In the genomic region with DNA sequence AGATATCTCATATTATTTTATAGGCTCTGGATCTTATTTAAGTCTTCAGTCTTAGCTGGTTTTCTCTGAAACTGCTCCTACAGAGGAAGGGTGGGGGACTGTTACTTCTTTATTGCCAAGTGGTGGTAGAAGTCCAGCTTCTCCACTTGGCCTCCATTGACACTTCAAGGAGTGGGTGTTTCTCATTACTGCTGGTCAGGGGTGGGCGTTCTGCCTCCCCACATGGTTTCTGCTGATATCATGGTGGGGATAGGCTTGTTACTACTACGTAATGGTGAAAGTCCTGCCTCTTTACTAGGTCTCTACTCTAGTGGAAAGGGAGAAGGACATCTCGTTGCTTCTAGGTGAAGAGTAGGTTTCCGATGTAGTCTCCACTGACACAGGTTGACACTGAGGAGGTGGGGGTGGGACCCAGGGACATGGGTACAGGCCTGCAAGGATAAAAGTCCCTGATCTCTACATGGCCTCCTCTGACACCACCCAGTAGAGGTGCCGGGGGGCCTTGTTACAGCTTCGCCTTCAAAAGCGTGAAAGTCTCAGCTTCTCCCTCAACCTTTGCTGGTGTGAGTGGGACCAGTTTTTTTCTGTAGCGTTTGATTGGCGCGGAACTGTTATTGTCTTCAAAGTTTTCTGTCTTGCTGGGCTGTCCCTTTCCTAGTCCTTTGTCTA, we compare ENCODE assay signal across 33 cellular contexts. TPM values are rescaled to one million over a fixed set of nuclear protein-coding genes. Genes with fewer than 3 reads are reported as not detected.
"Had no signal": no experiment of that assay in that cellular context is flagged by ENCODE, and none has a peak within 500 bp of the region (broad histone marks: within the 10 kb centered on the region; RNA-seq: fewer than 3 reads in every experiment).

No MANE protein-coding gene starts in this region.

- H3K36me3 ChIP-seq: esophagus squamous epithelium, gastrocnemius medialis, heart right ventricle, left lung, lower lobe of right lung had no signal

- H3K9me3 Mint-ChIP-seq: naive thymus-derived CD4-positive, alpha-beta T cell had no signal

- H3K4me1 ChIP-seq: esophagus squamous epithelium, gastrocnemius medialis, heart right ventricle, left lung, lower lobe of right lung had no signal

- H3K4me1 Mint-ChIP-seq: naive thymus-derived CD4-positive, alpha-beta T cell had no signal

- H3K4me3 Mint-ChIP-seq: naive thymus-derived CD4-positive, alpha-beta T cell had no signal

- H3K27ac ChIP-seq: coronary artery, dorsolateral prefrontal cortex, epithelial cell of prostate, esophagus squamous epithelium, gastrocnemius medialis, heart right ventricle, left lung, lower lobe of right lung had no signal

- H3K36me3 Mint-ChIP-seq: naive thymus-derived CD4-positive, alpha-beta T cell had no signal

- ATAC-seq: esophagus mucosa; gastrocnemius medialis; heart right ventricle; left cardiac atrium; left lung; left ventricle myocardium superior; lower lobe of right lung; naive thymus-derived CD4-positive, alpha-beta T cell had no signal

- H3K4me3 ChIP-seq: coronary artery, dorsolateral prefrontal cortex, esophagus squamous epithelium, gastrocnemius medialis, heart right ventricle, left lung, lower lobe of right lung had no signal

- DNase-seq: dermis blood vessel endothelial cell; dorsolateral prefrontal cortex; effector CD4-positive, alpha-beta T cell; effector memory CD4-positive, alpha-beta T cell; erythroblast; esophagus squamous epithelium; foreskin fibroblast; foreskin melanocyte; gastrocnemius medialis; glutamatergic neuron; head of caudate nucleus; heart right ventricle; hippocampal formation; left cardiac atrium; left lung; left ventricle myocardium superior; lower lobe of right lung; mesenchymal stem cell; midbrain; naive thymus-derived CD4-positive, alpha-beta T cell had no signal

- FAIRE-seq: colon, endometrium, islet of Langerhans, keratinocyte had no signal

- H3K9me3 ChIP-seq: esophagus squamous epithelium, gastrocnemius medialis, heart right ventricle, left lung, lower lobe of right lung had no signal

RNA-seq across cellular contexts. Expression of a gene that starts 20.3 kb away (rescaled TPM):
- total RNA-seq: dermis blood vessel endothelial cell; dorsolateral prefrontal cortex; esophagus mucosa; esophagus squamous epithelium; gastrocnemius medialis; glomerular endothelial cell; heart right ventricle; kidney epithelial cell; left cardiac atrium; left lung; left ventricle myocardium superior; lower leg skin; lower lobe of right lung; lung microvascular endothelial cell; mononuclear cell; mucosa of gallbladder; naive thymus-derived CD4-positive, alpha-beta T cell had no signal
- polyA plus RNA-seq: heart right ventricle; keratinocyte; naive thymus-derived CD4-positive, alpha-beta T cell had no signal

RNA-seq across cellular contexts. Expression of a gene that starts 21.0 kb away (rescaled TPM):
- total RNA-seq: dermis blood vessel endothelial cell; dorsolateral prefrontal cortex; esophagus mucosa; esophagus squamous epithelium; gastrocnemius medialis; glomerular endothelial cell; heart right ventricle; kidney epithelial cell; left cardiac atrium; left lung; left ventricle myocardium superior; lower leg skin; lower lobe of right lung; lung microvascular endothelial cell; mononuclear cell; mucosa of gallbladder; naive thymus-derived CD4-positive, alpha-beta T cell had no signal
- polyA plus RNA-seq: heart right ventricle; keratinocyte; naive thymus-derived CD4-positive, alpha-beta T cell had no signal

RNA-seq across cellular contexts. Expression of a gene that starts 26.6 kb away (rescaled TPM):
- total RNA-seq: dermis blood vessel endothelial cell; dorsolateral prefrontal cortex; esophagus mucosa; esophagus squamous epithelium; gastrocnemius medialis; glomerular endothelial cell; heart right ventricle; kidney epithelial cell; left cardiac atrium; left lung; left ventricle myocardium superior; lower lobe of right lung; lung microvascular endothelial cell; mononuclear cell; naive thymus-derived CD4-positive, alpha-beta T cell had no signal
- polyA plus RNA-seq: heart right ventricle; keratinocyte; naive thymus-derived CD4-positive, alpha-beta T cell had no signal
